In genomic region chr6:53731906-53732636, GRCh38 we compare ENCODE assay signal across 20 cellular contexts.
DNase-seq lines count a peak whose midpoint lies in the region; ATAC-seq and TF ChIP-seq lines count a peak whose summit lies in the region.
"Had no signal": no experiment of that assay in that cellular context is flagged by ENCODE, and none has a peak within 500 bp of the region (broad histone marks: within the 10 kb centered on the region; RNA-seq: fewer than 3 reads in every experiment).

No MANE protein-coding gene starts in this region.

- TF ChIP-seq CTCF in activated CD8-positive, alpha-beta T cell treated with anti-CD3 and anti-CD28 coated beads for 36 hours (IDR thresholded peaks at IDR 0.05): no peak

- no peak for ATAC-seq in activated CD8-positive, alpha-beta T cell treated with anti-CD3 and anti-CD28 coated beads, Interleukin-2, amount 10 ng/mL, durations not matched to agents 7 days and 5 days
- no peak for ATAC-seq in activated CD8-positive, alpha-beta T cell treated with anti-CD3 and anti-CD28 coated beads for 36 hours
- ATAC-seq in stimulated activated memory B cell treated with anti-CD40 and anti-IgM and Interleukin-4, amounts not matched to agents 10 μg/mL and 1 μg/mL and 100 μg/mL, for 72 hours: peak; percentile 62
- ATAC-seq in GM21515 (IDR thresholded peaks at IDR 0.05; ENCODE audit: unreplicated experiment): no peak
- ATAC-seq: mucosa of descending colon; right lobe of liver; stimulated activated naive CD8-positive, alpha-beta T cell treated with anti-CD3 and anti-CD28 coated beads, Interleukin-15, amount 100 ng/mL, for 72 hours had no signal

- DNase-seq in activated CD8-positive, alpha-beta T cell treated with anti-CD3 and anti-CD28 coated beads, Interleukin-2, amount 10 ng/mL, durations not matched to agents 7 days and 5 days: no peak
- no peak for DNase-seq in activated CD8-positive, alpha-beta T cell treated with anti-CD3 and anti-CD28 coated beads for 36 hours
- peak; percentile 76 to 87 for DNase-seq in NCI-H524 (lab: John Stamatoyannopoulos, UW)
- no peak for DNase-seq in OCI-M2 (lab: John Stamatoyannopoulos, UW; ENCODE audit: unreplicated experiment)
- DNase-seq in NCI-H1417 (lab: John Stamatoyannopoulos, UW): no peak
- DNase-seq: ACHN; activated CD4-positive, alpha-beta T cell treated with anti-CD3 and anti-CD28 coated beads for 1 hour; CD4-positive, alpha-beta T cell; GM23248; mucosa of descending colon; NCI-H2081 treated with DMSO at 0.1 percent for 48 hours; NCI-H510A treated with DMSO at 0.1 percent for 48 hours; right lobe of liver; stimulated activated naive CD8-positive, alpha-beta T cell treated with anti-CD3 and anti-CD28 coated beads, Interleukin-15, amount 100 ng/mL, for 72 hours; T1000 had no signal

- H3K4me1 Mint-ChIP-seq in activated CD8-positive, alpha-beta T cell treated with anti-CD3 and anti-CD28 coated beads, Interleukin-2, amount 10 ng/mL, durations not matched to agents 7 days and 5 days (ENCODE audit: low read depth): peaks cover 64% of the 10 kb centered on the region
- peaks cover 25% of the 10 kb centered on the region for H3K4me1 Mint-ChIP-seq in activated CD8-positive, alpha-beta T cell treated with anti-CD3 and anti-CD28 coated beads for 36 hours (ENCODE audit: low read depth)
- H3K4me1 Mint-ChIP-seq in stimulated activated memory B cell treated with anti-CD40 and anti-IgM and Interleukin-4, amounts not matched to agents 10 μg/mL and 1 μg/mL and 100 μg/mL, for 72 hours: peaks cover 19% of the 10 kb centered on the region

- H3K9me3 Mint-ChIP-seq in activated CD8-positive, alpha-beta T cell treated with anti-CD3 and anti-CD28 coated beads, Interleukin-2, amount 10 ng/mL, durations not matched to agents 7 days and 5 days (ENCODE audit: insufficient read depth): peaks cover 14% of the 10 kb centered on the region
- H3K9me3 Mint-ChIP-seq in activated CD8-positive, alpha-beta T cell treated with anti-CD3 and anti-CD28 coated beads for 36 hours: no peaks in the 10 kb centered on the region
- H3K9me3 Mint-ChIP-seq in stimulated activated memory B cell treated with anti-CD40 and anti-IgM and Interleukin-4, amounts not matched to agents 10 μg/mL and 1 μg/mL and 100 μg/mL, for 72 hours: no peaks in the 10 kb centered on the region
- H3K9me3 Mint-ChIP-seq: CD4-positive, alpha-beta T cell; stimulated activated naive CD8-positive, alpha-beta T cell treated with anti-CD3 and anti-CD28 coated beads, Interleukin-15, amount 100 ng/mL, for 72 hours had no signal

- CTCF ChIA-PET in activated CD8-positive, alpha-beta T cell treated with anti-CD3 and anti-CD28 coated beads, Interleukin-2, amount 10 ng/mL, durations not matched to agents 7 days and 5 days (lab: Charles Lee): interaction anchor here (0.6 to 9.7 kb wide), 7 partner anchors 10 to 238 kb away, joined by 3 to 174 read pairs (median 3); partner anchors contain the start of gene LRRC1
- CTCF ChIA-PET in activated CD8-positive, alpha-beta T cell treated with anti-CD3 and anti-CD28 coated beads for 36 hours (lab: Charles Lee): interaction anchor here (6.9 kb wide), 1 partner anchor 13 kb away, joined by 104 read pairs; no protein-coding TSS in a partner anchor

- POLR2A ChIA-PET in activated CD8-positive, alpha-beta T cell treated with anti-CD3 and anti-CD28 coated beads, Interleukin-2, amount 10 ng/mL, durations not matched to agents 7 days and 5 days (lab: Charles Lee): interaction anchor here (0.6 kb wide), 1 partner anchor 20 kb away, joined by 3 read pairs; no protein-coding TSS in a partner anchor
- POLR2A ChIA-PET in activated CD8-positive, alpha-beta T cell treated with anti-CD3 and anti-CD28 coated beads for 36 hours (lab: Charles Lee): no interaction called here

- intact Hi-C loops in activated CD8-positive, alpha-beta T cell treated with anti-CD3 and anti-CD28 coated beads for 36 hours (cut with micrococcal nuclease): loop anchor here (10.0 kb wide), 1 partner anchor 213 kb away; no protein-coding TSS in a partner anchor

- peak overlapping the region; percentile 12 for H3K27ac Mint-ChIP-seq in activated CD8-positive, alpha-beta T cell treated with anti-CD3 and anti-CD28 coated beads, Interleukin-2, amount 10 ng/mL, durations not matched to agents 7 days and 5 days
- H3K27ac Mint-ChIP-seq in activated CD8-positive, alpha-beta T cell treated with anti-CD3 and anti-CD28 coated beads for 36 hours: no peak overlapping the region
- H3K27ac Mint-ChIP-seq in stimulated activated memory B cell treated with anti-CD40 and anti-IgM and Interleukin-4, amounts not matched to agents 10 μg/mL and 1 μg/mL and 100 μg/mL, for 72 hours: no peak overlapping the region
- H3K27ac Mint-ChIP-seq: CD4-positive, alpha-beta T cell; stimulated activated naive CD8-positive, alpha-beta T cell treated with anti-CD3 and anti-CD28 coated beads, Interleukin-15, amount 100 ng/mL, for 72 hours had no signal

- H3K27ac ChIP-seq in cingulate gyrus (ENCODE audit: low read depth, low read length): peak overlapping the region; percentile 67
- H3K27ac ChIP-seq: GM23248, neutrophil, right lobe of liver, SJSA1 had no signal

- peaks cover 13% of the 10 kb centered on the region for H3K36me3 Mint-ChIP-seq in activated CD8-positive, alpha-beta T cell treated with anti-CD3 and anti-CD28 coated beads, Interleukin-2, amount 10 ng/mL, durations not matched to agents 7 days and 5 days (ENCODE audit: low read depth)
- H3K36me3 Mint-ChIP-seq in activated CD8-positive, alpha-beta T cell treated with anti-CD3 and anti-CD28 coated beads for 36 hours (ENCODE audit: low read depth): no peaks in the 10 kb centered on the region
- H3K36me3 Mint-ChIP-seq in stimulated activated memory B cell treated with anti-CD40 and anti-IgM and Interleukin-4, amounts not matched to agents 10 μg/mL and 1 μg/mL and 100 μg/mL, for 72 hours: no peaks in the 10 kb centered on the region

- peak overlapping the region; percentile 3 for H3K4me3 Mint-ChIP-seq in activated CD8-positive, alpha-beta T cell treated with anti-CD3 and anti-CD28 coated beads, Interleukin-2, amount 10 ng/mL, durations not matched to agents 7 days and 5 days
- H3K4me3 Mint-ChIP-seq in activated CD8-positive, alpha-beta T cell treated with anti-CD3 and anti-CD28 coated beads for 36 hours: no peak overlapping the region
- H3K4me3 Mint-ChIP-seq in stimulated activated memory B cell treated with anti-CD40 and anti-IgM and Interleukin-4, amounts not matched to agents 10 μg/mL and 1 μg/mL and 100 μg/mL, for 72 hours: no peak overlapping the region
- H3K4me3 Mint-ChIP-seq: CD4-positive, alpha-beta T cell; stimulated activated naive CD8-positive, alpha-beta T cell treated with anti-CD3 and anti-CD28 coated beads, Interleukin-15, amount 100 ng/mL, for 72 hours had no signal

- peaks cover 2% of the 10 kb centered on the region for H3K27me3 Mint-ChIP-seq in activated CD8-positive, alpha-beta T cell treated with anti-CD3 and anti-CD28 coated beads, Interleukin-2, amount 10 ng/mL, durations not matched to agents 7 days and 5 days (ENCODE audit: low read depth)
- H3K27me3 Mint-ChIP-seq in activated CD8-positive, alpha-beta T cell treated with anti-CD3 and anti-CD28 coated beads for 36 hours: no peaks in the 10 kb centered on the region
- H3K27me3 Mint-ChIP-seq in stimulated activated memory B cell treated with anti-CD40 and anti-IgM and Interleukin-4, amounts not matched to agents 10 μg/mL and 1 μg/mL and 100 μg/mL, for 72 hours: peaks cover 14% of the 10 kb centered on the region
- H3K27me3 Mint-ChIP-seq: stimulated activated naive CD8-positive, alpha-beta T cell treated with anti-CD3 and anti-CD28 coated beads, Interleukin-15, amount 100 ng/mL, for 72 hours had no signal

Comparison
In these comparisons a context has a peak if more than half of its experiments do, and no peak if none do; other contexts are left out.
1. DNase-seq: peak in NCI-H524 (2 of 2); none in activated CD8-positive, alpha-beta T cell treated with anti-CD3 and anti-CD28 coated beads, Interleukin-2, amount 10 ng/mL, durations not matched to agents 7 days and 5 days (single experiment), activated CD8-positive, alpha-beta T cell treated with anti-CD3 and anti-CD28 coated beads for 36 hours (single experiment), OCI-M2 (single experiment) and NCI-H1417 (0 of 3).